In genomic region chr17:2724783-2725164, GRCh38 we compare ENCODE assay signal across 8 cellular contexts. TPM values are rescaled to one million over a fixed set of nuclear protein-coding genes. Genes with fewer than 3 reads are reported as not detected.
DNase-seq lines count a peak whose midpoint lies in the region; ATAC-seq and TF ChIP-seq lines count a peak whose summit lies in the region.

No MANE protein-coding gene starts in this region.

- no peaks in the 10 kb centered on the region for H3K9me3 ChIP-seq in esophagus squamous epithelium

- H3K4me3 ChIP-seq in GM12865 (ENCODE audit: low read depth, low read length) (no peak overlapping the region), esophagus squamous epithelium (peak overlapping the region; percentile 36 to 67 (median 54))

- H3K27ac ChIP-seq in esophagus squamous epithelium, result peak overlapping the region in 3 of 4 donors; percentile 69 to 88 (median 72)

- peak; percentile 25 for ATAC-seq in omental fat pad (ENCODE audit: low FRiP score)
- ATAC-seq in HG02588 (IDR thresholded peaks at IDR 0.05; ENCODE audit: unreplicated experiment), result no peak
- ATAC-seq in GM19328 (IDR thresholded peaks at IDR 0.05; ENCODE audit: unreplicated experiment), result no peak

- H3K27me3 ChIP-seq in esophagus squamous epithelium, result peaks cover 0 to 58% (median 0%) of the 10 kb centered on the region in 4 donors

- intact Hi-C loops in esophagus squamous epithelium (cut with DNase I), result no loop called here

- TF ChIP-seq POLR2A in esophagus squamous epithelium (IDR thresholded peaks at IDR 0.05), result peak in 1 of 4 donors; percentile 8

- TF ChIP-seq CTCF in GM12865 (IDR thresholded peaks at IDR 0.05; ENCODE audit: insufficient read depth, low read depth, low read length, missing control alignments) (peak; percentile 8), esophagus squamous epithelium (IDR thresholded peaks at IDR 0.05) (peak in 2 of 6 experiments; percentile 9 to 34), omental fat pad (IDR thresholded peaks at IDR 0.05) (no peak)

- DNase-seq in GM12865 (ENCODE audit: low read depth) (peak; percentile 53), esophagus squamous epithelium (lab: John Stamatoyannopoulos, UW) (no peak), omental fat pad (ENCODE audit: low spot score) (no peak), NCI-H524 (lab: John Stamatoyannopoulos, UW) (no peak), RKO (ENCODE audit: low spot score) (no peak)
- peak; percentile 44 for DNase-seq in activated CD4-positive, alpha-beta T cell treated with anti-CD3 and anti-CD28 coated beads, Interleukin-2, amount 50 U/mL, for 1 hour

- no peaks in the 10 kb centered on the region for H3K36me3 ChIP-seq in esophagus squamous epithelium

- H3K4me1 ChIP-seq in esophagus squamous epithelium, result peaks cover 12 to 26% (median 14%) of the 10 kb centered on the region in 3 donors

- 3% methylated on average over 8 of the region's 40 CpGs; no CpG with 5 or more reads in 1 of the 2 donors for WGBS in esophagus squamous epithelium, 2 donors

RNA-seq across cellular contexts. Expression of gene CLUH, which starts 13.2 kb away (rescaled TPM):
- total RNA-seq in esophagus squamous epithelium (100 to 1,000 TPM in 3 of 4 donors, 10 to 100 TPM in 1; 89.2 to 164 (median 136) TPM), omental fat pad (100 to 1,000 TPM in 2 of 4 donors, 10 to 100 TPM in 2; 39.2 to 167 (median 95.0) TPM)

RNA-seq across cellular contexts. Expression of gene CCDC92B, which starts 24.7 kb away (rescaled TPM):
- under 1 TPM in 3 of 4 donors, not detected in 1; 0.15 to 0.57 (median 0.35) TPM for total RNA-seq in esophagus squamous epithelium
- total RNA-seq in omental fat pad, result not detected

Comparison
In these comparisons a context has a peak if more than half of its experiments do, and no peak if none do; other contexts are left out.
1. DNase-seq: peak in GM12865 (single experiment) and activated CD4-positive, alpha-beta T cell treated with anti-CD3 and anti-CD28 coated beads, Interleukin-2, amount 50 U/mL, for 1 hour (single experiment); none in esophagus squamous epithelium (single experiment), omental fat pad (single experiment), NCI-H524 (0 of 2) and RKO (single experiment).